Comparison of ENCODE assay signal across 8 cellular contexts in genomic region chr16:56964243-56965148, GRCh38. TPM values are rescaled to one million over a fixed set of nuclear protein-coding genes. Genes with fewer than 3 reads are reported as not detected.
DNase-seq lines count a peak whose midpoint lies in the region; ATAC-seq and TF ChIP-seq lines count a peak whose summit lies in the region.

No MANE protein-coding gene starts in this region.

- H3K4me3 ChIP-seq in fibroblast of villous mesenchyme (ENCODE audit: low read depth, low read length), result no peak overlapping the region

- peak; percentile 67 for ATAC-seq in HG03103 (IDR thresholded peaks at IDR 0.05; ENCODE audit: low read depth, unreplicated experiment)

- TF ChIP-seq CTCF in GM12874 (IDR thresholded peaks at IDR 0.05; ENCODE audit: insufficient read depth, low read depth, low read length) (peak; percentile 99), fibroblast of villous mesenchyme (IDR thresholded peaks at IDR 0.05; ENCODE audit: insufficient read depth, low read depth, low read length) (peak; percentile 75)

- DNase-seq in RPMI7951 (ENCODE audit: low read depth) (peak; percentile 90), fibroblast of villous mesenchyme (ENCODE audit: low read depth) (peak; percentile 92), nucleus accumbens (lab: John Stamatoyannopoulos, UW) (peak in 43 of 56 donors; percentile 14 to 76 (median 42)), superior temporal gyrus (ENCODE audit: extremely low spot score) (peak; percentile 57), NCI-H187 treated with DMSO at 0.1 percent for 48 hours (lab: John Stamatoyannopoulos, UW) (no peak)
- peak; percentile 88 to 98 for DNase-seq in activated T-helper 1 cell treated with anti-CD3 and anti-CD28 coated beads, Interleukin-2, amount 50 U/mL, for 16 hours (ENCODE audit: low read depth in 1 of 2, low spot score in 1 of 2)

RNA-seq across cellular contexts. Expression of gene CETP, which starts 2.7 kb away (rescaled TPM):
- 3.5 and 4.8 TPM in 2 replicates for total RNA-seq in RPMI7951 (2014; rRNA removed; shearing (Covaris generic))
- not detected in 2 replicates for total RNA-seq in fibroblast of villous mesenchyme

RNA-seq across cellular contexts. Expression of gene NLRC5, which starts 24.9 kb away (rescaled TPM):
- total RNA-seq in RPMI7951 (2014; rRNA removed; shearing (Covaris generic)), result 15.0 and 16.1 TPM in 2 replicates
- 44.0 and 67.6 TPM in 2 replicates for total RNA-seq in fibroblast of villous mesenchyme

RNA-seq across cellular contexts. Expression of gene HERPUD1, which starts 32.6 kb away (rescaled TPM):
- 98.9 and 103 TPM in 2 replicates for total RNA-seq in RPMI7951 (2014; rRNA removed; shearing (Covaris generic))
- 98.4 and 135 TPM in 2 replicates for total RNA-seq in fibroblast of villous mesenchyme
